ENCODE assay signal across 18 cellular contexts in genomic region chr5:174529925-174530681, GRCh38.
DNase-seq lines count a peak whose midpoint lies in the region; ATAC-seq, FAIRE-seq and TF ChIP-seq lines count a peak whose summit lies in the region.
"Had no signal": no experiment of that assay in that cellular context is flagged by ENCODE, and none has a peak within 500 bp of the region (broad histone marks: within the 10 kb centered on the region; RNA-seq: fewer than 3 reads in every experiment).

No MANE protein-coding gene starts in this region.

- H3F3A ChIP-seq in GM23248 (ENCODE audit: insufficient read depth): peaks cover 22% of the 10 kb centered on the region

- peak overlapping the region; percentile 74 for H2BK120ac ChIP-seq in IMR-90 (ENCODE audit: low read depth, low read length)

- H2AK9ac ChIP-seq in IMR-90 (replicated peaks; ENCODE audit: low read depth, low read length, poor library complexity): no peak overlapping the region

- no peak overlapping the region for H2BK5ac ChIP-seq in IMR-90 (ENCODE audit: low read depth, low read length, poor library complexity, severe bottlenecking)

- no peaks in the 10 kb centered on the region for H3K79me2 ChIP-seq in GM23248 (ENCODE audit: insufficient read depth)

- H3K27ac ChIP-seq in IMR-90 (ENCODE audit: insufficient read depth, low read length): no peak overlapping the region
- no peak overlapping the region for H3K27ac ChIP-seq in vagina
- H3K27ac ChIP-seq in GM23248: no peak overlapping the region
- H3K27ac ChIP-seq: BLaER1, HL-60 had no signal

- 95% methylated on average over 8 of the region's 9 CpGs; no CpG with 5 or more reads in 1 of the 2 experiments for WGBS in IMR-90 (ENCODE audit: extremely low coverage in 2 of 2, insufficient read length in 1 of 2), 2 experiments
- 68 to 78% methylated on average over 6 to 9 of the region's 9 CpGs for WGBS in GM23248 (ENCODE audit: low coverage in 1 of 2, low lambda C conversion rate in 2 of 2, missing lambda C conversion rate in 2 of 2), 2 experiments

- no peaks in the 10 kb centered on the region for H3K79me1 ChIP-seq in IMR-90 (ENCODE audit: low read depth in 1 of 2, low read length in 2 of 2)

- H3K4me3 ChIP-seq in IMR-90 (ENCODE audit: insufficient read depth, low read depth, low read length) (no peak overlapping the region), bronchial epithelial cell (ENCODE audit: low read depth, low read length) (no peak overlapping the region), vagina (no peak overlapping the region), GM23248 (no peak overlapping the region)
- H3K4me3 ChIP-seq: BLaER1, GM12878, GM23338, K562 had no signal

- H3K9me2 ChIP-seq in GM23248 (ENCODE audit: insufficient read depth): no peaks in the 10 kb centered on the region

- 0 out of 2 replicates have a peak overlapping the region, but pooled peaks have one; percentile 27 for H3K14ac ChIP-seq in IMR-90 (replicated peaks; ENCODE audit: low read depth, low read length)

- H4K8ac ChIP-seq in IMR-90 (ENCODE audit: low read depth in 2 of 2, low read length in 2 of 2): 0 out of 4 replicates have a peak overlapping the region, but pooled peaks of 1 of the 2 experiments have one; percentile 36

- FAIRE-seq in bronchial epithelial cell (lab: Jason Lieb, UNC): no peak
- FAIRE-seq: GM12878, K562 had no signal

- DNase-seq in ELR (ENCODE audit: low read depth) (peak; percentile 43), IMR-90 (no peak), bronchial epithelial cell (ENCODE audit: low read depth) (peak; percentile 81), iris pigment epithelial cell (ENCODE audit: low read depth) (peak; percentile 15), vagina (ENCODE audit: extremely low spot score in 2 of 2) (no peak), NCI-H524 (lab: John Stamatoyannopoulos, UW) (no peak), NCI-H446 (lab: John Stamatoyannopoulos, UW) (no peak), GM23248 (no peak)
- DNase-seq: 8988T; CD4-positive, alpha-beta memory T cell; DMS153; DMS79 treated with DMSO at 0.1 percent for 48 hours; H7 had no signal

- H3K56ac ChIP-seq in IMR-90 (ENCODE audit: extremely low read depth, insufficient read depth, low read length): no peak overlapping the region

- H3K4me1 ChIP-seq in IMR-90 (ENCODE audit: control insufficient read depth, insufficient read depth, low read length) (peaks cover 32% of the 10 kb centered on the region), vagina (peaks cover 17% of the 10 kb centered on the region), GM23248 (ENCODE audit: insufficient read depth) (peaks cover 22% of the 10 kb centered on the region)
- H3K4me1 ChIP-seq: BLaER1 had no signal

- POLR2A ChIA-PET in IMR-90 (lab: Charles Lee; ENCODE audit: unreplicated experiment): no interaction called here

- peak overlapping the region; percentile 79; the same call in 1 of the 2 replicates for H3K4ac ChIP-seq in IMR-90 (ENCODE audit: low read depth, low read length)

- CTCF ChIA-PET in IMR-90 (lab: Yijun Ruan, JAX): interaction anchor here (0.7 kb wide), 1 partner anchor 156 kb away, joined by 3 read pairs; no protein-coding TSS in a partner anchor

- in situ Hi-C loops in IMR-90 (cut with MboI; ENCODE audit: low sequenced_read_pairs): no loop called here
- in situ Hi-C loops in GM23248 (cut with MboI): no loop called here

- H2AK5ac ChIP-seq in IMR-90 (ENCODE audit: low read depth, low read length): 0 out of 2 replicates have a peak overlapping the region, but pooled peaks have one; percentile 7

- no peak overlapping the region for H3K9ac ChIP-seq in IMR-90 (ENCODE audit: low read depth, low read length)
- no peak overlapping the region for H3K9ac ChIP-seq in GM23248
- H3K9ac ChIP-seq: BLaER1 had no signal

- H4K20me1 ChIP-seq in IMR-90 (ENCODE audit: insufficient read depth, low read length): no peaks in the 10 kb centered on the region
- H4K20me1 ChIP-seq in GM23248 (ENCODE audit: insufficient read depth): no peaks in the 10 kb centered on the region
- H4K20me1 ChIP-seq: BLaER1 had no signal

- H2AFZ ChIP-seq in IMR-90 (replicated peaks; ENCODE audit: low read length, poor library complexity) (no peak overlapping the region), GM23248 (no peak overlapping the region)
- H2AFZ ChIP-seq: GM23338 had no signal

- H3K9me3 ChIP-seq in IMR-90 (ENCODE audit: control insufficient read depth, insufficient read depth, low read length) (no peaks in the 10 kb centered on the region), vagina (no peaks in the 10 kb centered on the region), GM23248 (ENCODE audit: low read depth) (no peaks in the 10 kb centered on the region)
- H3K9me3 ChIP-seq: BLaER1 had no signal

- TF ChIP-seq POLR2A in IMR-90 (IDR thresholded peaks at IDR 0.05; ENCODE audit: low read depth, low read length) (no peak), vagina (IDR thresholded peaks at IDR 0.05) (no peak)

- no peak overlapping the region for H4K91ac ChIP-seq in IMR-90 (ENCODE audit: insufficient read depth, low read depth, low read length)

- no peak overlapping the region for H2BK15ac ChIP-seq in IMR-90 (ENCODE audit: low read depth, low read length)

- TF ChIP-seq CTCF in IMR-90 (conservative IDR thresholded peaks at IDR 0.05; ENCODE audit: low read depth, low read length) (no peak), bronchial epithelial cell (IDR thresholded peaks at IDR 0.05; ENCODE audit: insufficient read depth, low read length, severe bottlenecking) (no peak), vagina (IDR thresholded peaks at IDR 0.05) (no peak)

- no peak overlapping the region for H4K5ac ChIP-seq in IMR-90 (ENCODE audit: low read depth, low read length)

- dilution Hi-C loops in IMR-90 (cut with HindIII; ENCODE audit: low sequenced_read_pairs, unreplicated experiment): no loop called here

- H3K23ac ChIP-seq in IMR-90 (ENCODE audit: low read depth, low read length): no peak overlapping the region

- ATAC-seq in IMR-90 (ENCODE audit: low read depth): no peak
- ATAC-seq: GM12878, GM23338, K562 had no signal

- H3K18ac ChIP-seq in IMR-90 (ENCODE audit: low read depth, low read length): 0 out of 2 replicates have a peak overlapping the region, but pooled peaks have one; percentile 22

- H3K27me3 ChIP-seq in IMR-90 (ENCODE audit: control insufficient read depth, insufficient read depth, low read length) (no peaks in the 10 kb centered on the region), bronchial epithelial cell (ENCODE audit: control insufficient read depth, insufficient read depth, low read length) (no peaks in the 10 kb centered on the region), vagina (no peaks in the 10 kb centered on the region), GM23248 (replicated peaks; ENCODE audit: insufficient read depth) (no peaks in the 10 kb centered on the region)
- H3K27me3 ChIP-seq: BLaER1 had no signal

- no peak overlapping the region for H3K4me2 ChIP-seq in IMR-90 (ENCODE audit: low read depth, low read length)
- no peak overlapping the region for H3K4me2 ChIP-seq in GM23248 (ENCODE audit: unreplicated experiment)
- H3K4me2 ChIP-seq: BLaER1, GM23338 had no signal

- BruUV-seq in IMR-90 (replicated peaks; lab: Mats Ljungman, UMichigan): no TSS peak

- intact Hi-C loops in IMR-90 (cut with micrococcal nuclease): loop anchor here (5.0 kb wide), 3 partner anchors 108 to 262 kb away; no protein-coding TSS in a partner anchor
- intact Hi-C loops in vagina (cut with DNase I): no loop called here

- H3K36me3 ChIP-seq in IMR-90 (ENCODE audit: control insufficient read depth, insufficient read depth, low read length) (no peaks in the 10 kb centered on the region), bronchial epithelial cell (ENCODE audit: control insufficient read depth, insufficient read depth, low read length) (no peaks in the 10 kb centered on the region), vagina (no peaks in the 10 kb centered on the region), GM23248 (ENCODE audit: low read depth) (no peaks in the 10 kb centered on the region)
- H3K36me3 ChIP-seq: BLaER1 had no signal

- TF ChIP-seq RAD21 in IMR-90 (IDR thresholded peaks at IDR 0.05; ENCODE audit: low read length): no peak

- H3K9me1 ChIP-seq in IMR-90 (ENCODE audit: insufficient read depth, low read length): peaks cover 18% of the 10 kb centered on the region

- H2BK20ac ChIP-seq in IMR-90 (ENCODE audit: low read depth, low read length): peak overlapping the region; percentile 65; the same call in 1 of the 2 replicates

TF ChIP-seq in IMR-90, 13 proteins besides CTCF, POLR2A, EP300 and RAD21:
- no peak for TF ChIP-seq MAZ (IDR thresholded peaks at IDR 0.05; ENCODE audit: borderline replicate concordance, low read depth, low read length)
- TF ChIP-seq CEBPB (IDR thresholded peaks at IDR 0.05; ENCODE audit: low read depth, low read length): no peak
- no peak for TF ChIP-seq NFE2L2 (IDR thresholded peaks at IDR 0.05; ENCODE audit: low read depth, low read length)
- no peak for TF ChIP-seq RCOR1 (IDR thresholded peaks at IDR 0.05; ENCODE audit: insufficient replicate concordance, low read length)
- no peak for TF ChIP-seq MAFK (IDR thresholded peaks at IDR 0.05; ENCODE audit: low read depth, low read length)
- no peak for TF ChIP-seq RFX5 (IDR thresholded peaks at IDR 0.05; ENCODE audit: low read depth, low read length)
- TF ChIP-seq SMC3 (IDR thresholded peaks at IDR 0.05; ENCODE audit: low read depth, low read length): no peak
- no peak for TF ChIP-seq USF2 (IDR thresholded peaks at IDR 0.05; ENCODE audit: low read depth, low read length)
- TF ChIP-seq CHD1 (IDR thresholded peaks at IDR 0.05; ENCODE audit: low read depth, low read length): no peak
TF ChIP-seq in IMR-90: peak in this region for 0.

Comparison
In these comparisons a context has a peak if more than half of its experiments do, and no peak if none do; other contexts are left out.
1. DNase-seq: peak in ELR (single experiment), bronchial epithelial cell (single experiment) and iris pigment epithelial cell (single experiment); none in IMR-90 (single experiment), vagina (0 of 2), NCI-H524 (0 of 2), NCI-H446 (0 of 2) and GM23248 (single experiment).